Comparison of ENCODE assay signal across 7 cellular contexts in genomic region chr21:45923146-45923545, GRCh38. TPM values are rescaled to one million over a fixed set of nuclear protein-coding genes. Genes with fewer than 3 reads are reported as not detected.
DNase-seq lines count a peak whose midpoint lies in the region; ATAC-seq, FAIRE-seq and TF ChIP-seq lines count a peak whose summit lies in the region.

No MANE protein-coding gene starts in this region.

- intact Hi-C loops in left cardiac atrium (cut with DNase I), result loop anchor here in 1 of 2 donors (5.0 kb wide), 2 partner anchors 36 to 366 kb away; no protein-coding TSS in a partner anchor
- intact Hi-C loops in aorta (cut with DNase I), result loop anchor here (5.0 to 10.0 kb wide), 2 partner anchors 366 to 368 kb away; no protein-coding TSS in a partner anchor

- DNase-seq in H54 (ENCODE audit: insufficient read length, low spot score) (peak; percentile 94), SJSA1 (ENCODE audit: low read depth in 1 of 2, low spot score in 2 of 2) (peak; percentile 27 to 63), left cardiac atrium (peak; percentile 80), putamen (ENCODE audit: low spot score) (peak; percentile 72), aorta (peak; percentile 78 to 89)
- DNase-seq in activated naive CD8-positive, alpha-beta T cell treated with anti-CD3 and anti-CD28 coated beads, Interleukin-2, amount 50 U/mL, for 16 hours (ENCODE audit: low read depth, low spot score), result peak; percentile 43

- H3K27ac ChIP-seq in SJSA1, result no peak overlapping the region
- H3K27ac ChIP-seq in aorta (ENCODE audit: low read depth in 1 of 2, low read length in 2 of 2), result no peak overlapping the region

- H3K4me1 ChIP-seq in SJSA1 (replicated peaks) (no peaks in the 10 kb centered on the region), aorta (ENCODE audit: control insufficient read depth in 1 of 2, insufficient read depth in 2 of 2, low read length in 2 of 2) (no peaks in the 10 kb centered on the region)

- no peak for TF ChIP-seq POLR2A in H54 (IDR thresholded peaks at IDR 0.05; ENCODE audit: low read depth, low read length)

- H3K9me3 ChIP-seq in SJSA1 (replicated peaks), result peaks cover 3% of the 10 kb centered on the region
- no peaks in the 10 kb centered on the region for H3K9me3 ChIP-seq in aorta (ENCODE audit: control insufficient read depth, low read length)

- no peak for FAIRE-seq in H54 (lab: Jason Lieb, UNC)

- ATAC-seq in left cardiac atrium (peak; percentile 91 to 92), aorta (ENCODE audit: low FRiP score) (peak; percentile 90), GM18873 (IDR thresholded peaks at IDR 0.05; ENCODE audit: low FRiP score, unreplicated experiment) (no peak)

- H3K4me3 ChIP-seq in SJSA1, result no peak overlapping the region
- H3K4me3 ChIP-seq in aorta (ENCODE audit: low read length in 2 of 2), result no peak overlapping the region

- no peaks in the 10 kb centered on the region for H3K36me3 ChIP-seq in SJSA1
- no peaks in the 10 kb centered on the region for H3K36me3 ChIP-seq in aorta (ENCODE audit: control insufficient read depth in 1 of 2, insufficient read depth in 2 of 2, low read length in 1 of 2)

- WGBS in aorta, 2 donors, result 3% methylated on average over 6 of the region's 6 CpGs

- no peaks in the 10 kb centered on the region for H3K27me3 ChIP-seq in SJSA1 (replicated peaks)
- no peaks in the 10 kb centered on the region for H3K27me3 ChIP-seq in aorta (ENCODE audit: control insufficient read depth in 1 of 2, insufficient read depth in 2 of 2, low read length in 1 of 2)

RNA-seq across cellular contexts. Expression of gene COL6A1, which starts 58.4 kb away (rescaled TPM):
- 108 and 149 TPM in 2 replicates for total RNA-seq in SJSA1 (2014; rRNA removed; shearing (Covaris generic))
- total RNA-seq in left cardiac atrium (100 to 1,000 TPM; 244 to 247 TPM), aorta (100 to 1,000 TPM; 458 to 593 TPM)
- 1,000 to 10,000 TPM in 1 of 2 donors, 100 to 1,000 TPM in 1; 156 to 1,773 TPM for polyA plus RNA-seq in aorta

Comparison
In these comparisons a context has a peak if more than half of its experiments do, and no peak if none do; other contexts are left out.
1. DNase-seq: peak in every context shown above with its lines; median percentile 94 in H54; 84 in aorta; 80 in left cardiac atrium; 72 in putamen; 45 in SJSA1; 43 in activated naive CD8-positive, alpha-beta T cell treated with anti-CD3 and anti-CD28 coated beads, Interleukin-2, amount 50 U/mL, for 16 hours.